7 cellular contexts compared by ENCODE assay signal in genomic region chr1:225655509-225656258, GRCh38. TPM values are rescaled to one million over a fixed set of nuclear protein-coding genes. Genes with fewer than 3 reads are reported as not detected.
A peak's percentile ranks its signal among the peaks of the same experiment; 100 is the strongest.
DNase-seq lines count a peak whose midpoint lies in the region; ATAC-seq and TF ChIP-seq lines count a peak whose summit lies in the region.

No MANE protein-coding gene starts in this region.

- H3K9me2 ChIP-seq in OCI-LY7 (ENCODE audit: insufficient read depth, low read length): no peaks in the 10 kb centered on the region

- CTCF ChIA-PET in OCI-LY7 (lab: Charles Lee; ENCODE audit: unreplicated experiment): interaction anchor here (0.6 to 1.4 kb wide), 3 partner anchors 173 to 229 kb away, joined by 3 to 6 read pairs (median 3); no protein-coding TSS in a partner anchor
- CTCF ChIA-PET in activated CD8-positive, alpha-beta memory T cell treated with anti-CD3 and anti-CD28 coated beads, Interleukin-2, amount 10 ng/mL, durations not matched to agents 7 days and 5 days (lab: Charles Lee): interaction anchor here (1.2 to 1.6 kb wide), 2 partner anchors 117 to 178 kb away, joined by 3 to 7 read pairs; no protein-coding TSS in a partner anchor

- no peak overlapping the region for H3K27ac ChIP-seq in OCI-LY7 (ENCODE audit: low read depth, low read length, poor library complexity, severe bottlenecking)

- BruUV-seq in OCI-LY7 (replicated peaks; lab: Mats Ljungman, UMichigan): no TSS peak

- H3K9me3 Mint-ChIP-seq in activated CD8-positive, alpha-beta memory T cell treated with anti-CD3 and anti-CD28 coated beads, Interleukin-2, amount 10 ng/mL, durations not matched to agents 7 days and 5 days (ENCODE audit: low read depth): no peaks in the 10 kb centered on the region

- no peak overlapping the region for H3K4me3 ChIP-seq in OCI-LY7 (ENCODE audit: low read depth, low read length, poor library complexity, severe bottlenecking)
- H3K4me3 ChIP-seq in epithelial cell of proximal tubule (ENCODE audit: low read depth, low read length): no peak overlapping the region

- no peaks in the 10 kb centered on the region for H3K9me3 ChIP-seq in OCI-LY7 (ENCODE audit: low read length)

- H3K4me1 Mint-ChIP-seq in activated CD8-positive, alpha-beta memory T cell treated with anti-CD3 and anti-CD28 coated beads, Interleukin-2, amount 10 ng/mL, durations not matched to agents 7 days and 5 days: peaks cover 17% of the 10 kb centered on the region

- peaks cover 36% of the 10 kb centered on the region for H3K4me1 ChIP-seq in OCI-LY7 (ENCODE audit: insufficient read depth, low read length, poor library complexity, severe bottlenecking)

- H4K20me1 ChIP-seq in OCI-LY7 (ENCODE audit: insufficient read depth, low read length): no peaks in the 10 kb centered on the region

- no peaks in the 10 kb centered on the region for H3K36me3 ChIP-seq in OCI-LY7 (ENCODE audit: insufficient read depth, low read length)

- H3K27me3 Mint-ChIP-seq in activated CD8-positive, alpha-beta memory T cell treated with anti-CD3 and anti-CD28 coated beads, Interleukin-2, amount 10 ng/mL, durations not matched to agents 7 days and 5 days: peaks cover 42% of the 10 kb centered on the region

- POLR2A ChIA-PET in OCI-LY7 (lab: Charles Lee): interaction anchor here (0.5 to 1.3 kb wide), 13 partner anchors 15 to 231 kb away, joined by 3 to 6 read pairs (median 3); no protein-coding TSS in a partner anchor

- DNase-seq in OCI-LY7 (ENCODE audit: low spot score) (peak; percentile 52), epithelial cell of proximal tubule (ENCODE audit: low read depth) (peak; percentile 89), omental fat pad (ENCODE audit: low spot score) (peak; percentile 38)
- no peak for DNase-seq in activated CD8-positive, alpha-beta memory T cell treated with anti-CD3 and anti-CD28 coated beads, Interleukin-2, amount 10 ng/mL, durations not matched to agents 7 days and 5 days

- no peak overlapping the region for H2AFZ ChIP-seq in OCI-LY7 (ENCODE audit: low read length)

- H3K4me3 Mint-ChIP-seq in activated CD8-positive, alpha-beta memory T cell treated with anti-CD3 and anti-CD28 coated beads, Interleukin-2, amount 10 ng/mL, durations not matched to agents 7 days and 5 days: no peak overlapping the region

- no peak overlapping the region for H3K27ac Mint-ChIP-seq in activated CD8-positive, alpha-beta memory T cell treated with anti-CD3 and anti-CD28 coated beads, Interleukin-2, amount 10 ng/mL, durations not matched to agents 7 days and 5 days

- intact Hi-C loops in OCI-LY7 (cut with micrococcal nuclease; ENCODE audit: unreplicated experiment): loop anchor here (1.0 to 5.0 kb wide), 3 partner anchors 101 to 322 kb away; no protein-coding TSS in a partner anchor

- peak; percentile 12 for TF ChIP-seq CTCF in GM12873 (IDR thresholded peaks at IDR 0.05; ENCODE audit: insufficient read depth, low read depth, low read length, missing control alignments)
- TF ChIP-seq CTCF in OCI-LY7 (conservative IDR thresholded peaks at IDR 0.05; ENCODE audit: low read length): peak; percentile 74
- peak; percentile 21 for TF ChIP-seq CTCF in epithelial cell of proximal tubule (conservative IDR thresholded peaks at IDR 0.05; ENCODE audit: low read depth, low read length)
- no peak for TF ChIP-seq CTCF in omental fat pad (IDR thresholded peaks at IDR 0.05)

- H3K36me3 Mint-ChIP-seq in activated CD8-positive, alpha-beta memory T cell treated with anti-CD3 and anti-CD28 coated beads, Interleukin-2, amount 10 ng/mL, durations not matched to agents 7 days and 5 days: no peaks in the 10 kb centered on the region

- no peak overlapping the region for H3K4me2 ChIP-seq in OCI-LY7 (ENCODE audit: low read length)

- ATAC-seq in omental fat pad (ENCODE audit: low FRiP score): peak; percentile 75
- no peak for ATAC-seq in activated CD8-positive, alpha-beta memory T cell treated with anti-CD3 and anti-CD28 coated beads, Interleukin-2, amount 10 ng/mL, durations not matched to agents 7 days and 5 days
- ATAC-seq in GM18858 (IDR thresholded peaks at IDR 0.05; ENCODE audit: unreplicated experiment): no peak
- ATAC-seq in GM21825 (IDR thresholded peaks at IDR 0.05; ENCODE audit: unreplicated experiment): no peak

- H3K79me2 ChIP-seq in OCI-LY7 (ENCODE audit: insufficient read depth, low read depth, low read length): no peaks in the 10 kb centered on the region

RNA-seq across cellular contexts. Expression of gene ENAH, which starts 2.8 kb away (rescaled TPM):
- total RNA-seq in OCI-LY7 (2014; rRNA removed; shearing (Covaris generic)): 4.6 and 10.8 TPM in 2 replicates
- total RNA-seq in OCI-LY7 (2022) (17.6 and 18.1 TPM in 2 replicates), epithelial cell of proximal tubule (37.7 and 39.0 TPM in 2 replicates), omental fat pad (10 to 100 TPM; 18.7 to 60.7 (median 30.5) TPM)
- total RNA-seq in activated CD8-positive, alpha-beta memory T cell treated with anti-CD3 and anti-CD28 coated beads, Interleukin-2, amount 10 ng/mL, durations not matched to agents 7 days and 5 days: not detected

Comparison
In these comparisons a context has a peak if more than half of its experiments do, and no peak if none do; other contexts are left out.
1. CTCF ChIP-seq: peak in GM12873 (single experiment), OCI-LY7 (single experiment) and epithelial cell of proximal tubule (single experiment); none in omental fat pad (0 of 3).
2. RNA of gene ENAH, which starts 2.8 kb away (total RNA-seq): 18.7 to 60.7 TPM in omental fat pad, 37.7 to 39.0 TPM in epithelial cell of proximal tubule and 4.6 to 18.1 TPM in OCI-LY7; not detected in activated CD8-positive, alpha-beta memory T cell treated with anti-CD3 and anti-CD28 coated beads, Interleukin-2, amount 10 ng/mL, durations not matched to agents 7 days and 5 days; every median in the first group is over 4 times any median in the second.